In genomic region chr1:145451914-145452313, GRCh38 we compare ENCODE assay signal across 7 cellular contexts. TPM values are rescaled to one million over a fixed set of nuclear protein-coding genes. Genes with fewer than 3 reads are reported as not detected.
DNase-seq lines count a peak whose midpoint lies in the region; ATAC-seq and TF ChIP-seq lines count a peak whose summit lies in the region.
"Not testable (repeated sequence)": the region's sequence is repeated elsewhere in the genome, so short reads cannot be mapped to it uniquely, and the experiment has no call there.

No MANE protein-coding gene starts in this region.

- peak; percentile 41 for DNase-seq in HK-2 (ENCODE audit: unreplicated experiment)
- peak; percentile 23 for DNase-seq in RKO (ENCODE audit: low spot score)
- DNase-seq in activated CD4-positive, alpha-beta T cell treated with anti-CD3 and anti-CD28 coated beads, Interleukin-2, amount 50 U/mL, for 1 hour: peak; percentile 25
- DNase-seq in activated naive CD4-positive, alpha-beta T cell treated with anti-CD3 and anti-CD28 coated beads, Interleukin-2, amount 10 ng/mL, durations not matched to agents 7 days and 5 days: peak; percentile 72
- DNase-seq in erythroblast (lab: John Stamatoyannopoulos, UW): peak; percentile 31 to 49
- not testable (repeated sequence) for DNase-seq in left lobe of liver (ENCODE audit: low spot score); sciatic nerve (ENCODE audit: low spot score)

- intact Hi-C loops in sciatic nerve (cut with DNase I): not testable (repeated sequence)

- not testable (repeated sequence) for H3K27ac Mint-ChIP-seq in activated naive CD4-positive, alpha-beta T cell treated with anti-CD3 and anti-CD28 coated beads, Interleukin-2, amount 10 ng/mL, durations not matched to agents 7 days and 5 days

- not testable (repeated sequence) for H3K36me3 Mint-ChIP-seq in activated naive CD4-positive, alpha-beta T cell treated with anti-CD3 and anti-CD28 coated beads, Interleukin-2, amount 10 ng/mL, durations not matched to agents 7 days and 5 days

- ATAC-seq in left lobe of liver (peak; percentile 85), sciatic nerve (peak; percentile 55)

- not testable (repeated sequence) for H3K9me3 Mint-ChIP-seq in activated naive CD4-positive, alpha-beta T cell treated with anti-CD3 and anti-CD28 coated beads, Interleukin-2, amount 10 ng/mL, durations not matched to agents 7 days and 5 days

- not testable (repeated sequence) for H3K4me3 Mint-ChIP-seq in activated naive CD4-positive, alpha-beta T cell treated with anti-CD3 and anti-CD28 coated beads, Interleukin-2, amount 10 ng/mL, durations not matched to agents 7 days and 5 days

- CTCF ChIA-PET in activated naive CD4-positive, alpha-beta T cell treated with anti-CD3 and anti-CD28 coated beads, Interleukin-2, amount 10 ng/mL, durations not matched to agents 7 days and 5 days (lab: Charles Lee): not testable (repeated sequence)

- not testable (repeated sequence) for H3K4me1 Mint-ChIP-seq in activated naive CD4-positive, alpha-beta T cell treated with anti-CD3 and anti-CD28 coated beads, Interleukin-2, amount 10 ng/mL, durations not matched to agents 7 days and 5 days

- not testable (repeated sequence) for TF ChIP-seq POLR2A in erythroblast (IDR thresholded peaks at IDR 0.05; ENCODE audit: low read length)

- peaks cover 32% of the 10 kb centered on the region for H3K27me3 Mint-ChIP-seq in activated naive CD4-positive, alpha-beta T cell treated with anti-CD3 and anti-CD28 coated beads, Interleukin-2, amount 10 ng/mL, durations not matched to agents 7 days and 5 days

RNA-seq across cellular contexts. Expression of gene NBPF20, which starts 26.5 kb away (rescaled TPM):
- total RNA-seq in left lobe of liver (10.0 TPM), sciatic nerve (4.7 TPM)
